ENCODE assay signal across 11 cellular contexts in the genomic region with DNA sequence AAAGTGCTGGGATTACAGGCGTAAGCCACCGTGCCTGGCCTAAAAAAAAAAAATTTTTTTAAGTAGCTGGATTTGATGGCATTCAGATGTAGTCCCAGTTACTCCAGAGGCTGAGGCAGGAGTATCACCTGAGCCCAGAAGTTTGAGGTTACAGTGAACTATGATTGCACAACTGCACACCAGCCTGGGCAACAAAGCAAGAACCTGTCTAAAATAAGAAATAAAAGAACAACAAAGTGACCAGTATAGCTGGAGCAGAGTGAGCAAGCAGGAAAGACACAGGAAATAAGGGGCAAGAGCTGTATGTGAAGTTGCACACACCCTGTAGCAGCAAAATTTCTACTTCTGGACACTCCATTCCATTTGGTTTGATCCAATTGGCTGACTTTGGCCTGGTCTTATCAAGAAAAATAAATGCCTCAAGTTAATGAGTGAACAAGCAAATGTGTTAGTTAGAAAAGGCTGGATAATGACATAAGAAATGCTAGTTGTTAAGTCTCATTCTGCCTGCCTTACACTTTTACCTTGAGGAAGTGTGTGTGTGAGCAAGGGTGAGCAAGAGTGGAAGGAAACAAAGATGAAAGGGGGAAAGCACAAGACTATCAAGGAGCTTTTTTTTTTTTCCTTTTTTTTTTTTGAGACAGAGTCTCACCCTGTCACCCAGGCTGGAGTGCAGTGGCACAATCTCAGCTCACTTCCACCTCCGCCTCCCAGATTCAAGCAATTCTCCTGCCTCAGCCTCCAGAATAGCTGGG. TPM values are rescaled to one million over a fixed set of nuclear protein-coding genes. Genes with fewer than 3 reads are reported as not detected.
DNase-seq lines count a peak whose midpoint lies in the region; FAIRE-seq and TF ChIP-seq lines count a peak whose summit lies in the region.
"Had no signal": no experiment of that assay in that cellular context is flagged by ENCODE, and none has a peak within 500 bp of the region (broad histone marks: within the 10 kb centered on the region; RNA-seq: fewer than 3 reads in every experiment).

No MANE protein-coding gene starts in this region.

- H3K9ac ChIP-seq in kidney (ENCODE audit: low read length in 2 of 2) = peak overlapping the region in 1 of 2 donors; percentile 43

- no peaks in the 10 kb centered on the region for H3K9me3 Mint-ChIP-seq in activated naive CD4-positive, alpha-beta T cell treated with anti-CD3 and anti-CD28 coated beads, Interleukin-2, amount 50 U/mL, for 24 hours
- H3K9me3 Mint-ChIP-seq in activated CD4-positive, alpha-beta memory T cell treated with anti-CD3 and anti-CD28 coated beads, Interleukin-2, amount 10 ng/mL, durations not matched to agents 7 days and 5 days = no peaks in the 10 kb centered on the region

- H3K36me3 Mint-ChIP-seq in activated naive CD4-positive, alpha-beta T cell treated with anti-CD3 and anti-CD28 coated beads, Interleukin-2, amount 50 U/mL, for 24 hours = no peaks in the 10 kb centered on the region
- H3K36me3 Mint-ChIP-seq in activated CD4-positive, alpha-beta memory T cell treated with anti-CD3 and anti-CD28 coated beads, Interleukin-2, amount 10 ng/mL, durations not matched to agents 7 days and 5 days (ENCODE audit: low read depth) = peaks cover 11% of the 10 kb centered on the region

- no peak for FAIRE-seq in kidney (lab: Jason Lieb, UNC)
- no peak for FAIRE-seq in RCC 7860 (lab: Jason Lieb, UNC)

- TF ChIP-seq POLR2A in spleen (IDR thresholded peaks at IDR 0.05) = no peak

- no peaks in the 10 kb centered on the region for H3K27me3 Mint-ChIP-seq in activated naive CD4-positive, alpha-beta T cell treated with anti-CD3 and anti-CD28 coated beads, Interleukin-2, amount 50 U/mL, for 24 hours
- no peaks in the 10 kb centered on the region for H3K27me3 Mint-ChIP-seq in activated CD4-positive, alpha-beta memory T cell treated with anti-CD3 and anti-CD28 coated beads, Interleukin-2, amount 10 ng/mL, durations not matched to agents 7 days and 5 days

- POLR2A ChIA-PET in activated CD4-positive, alpha-beta memory T cell treated with anti-CD3 and anti-CD28 coated beads, Interleukin-2, amount 10 ng/mL, durations not matched to agents 7 days and 5 days (lab: Charles Lee) = interaction anchor here (0.5 to 10.1 kb wide), 5 partner anchors 8 to 264 kb away, joined by 3 to 159 read pairs (median 4); a partner anchor contains a TSS

- H3K9me3 ChIP-seq in kidney (ENCODE audit: control insufficient read depth in 1 of 2, low read length in 2 of 2) = no peaks in the 10 kb centered on the region
- no peaks in the 10 kb centered on the region for H3K9me3 ChIP-seq in spleen

- no peak for DNase-seq in activated naive CD4-positive, alpha-beta T cell treated with anti-CD3 and anti-CD28 coated beads, Interleukin-2, amount 50 U/mL, for 16 hours
- no peak for DNase-seq in activated CD4-positive, alpha-beta memory T cell treated with anti-CD3 and anti-CD28 coated beads, Interleukin-2, amount 10 ng/mL, durations not matched to agents 7 days and 5 days
- DNase-seq in kidney (no peak), spleen (no peak), mesenteric fat pad (ENCODE audit: low spot score) (no peak), RCC 7860 (ENCODE audit: low spot score) (no peak)
- no peak for DNase-seq in activated CD4-positive, alpha-beta T cell treated with anti-CD3 and anti-CD28 coated beads for 48 hours
- DNase-seq: activated CD4-positive, alpha-beta T cell treated with anti-CD3 and anti-CD28 coated beads for 4 hours; NCI-H187 treated with DMSO at 0.1 percent for 48 hours had no signal

- H3K27me3 ChIP-seq in spleen (replicated peaks in 1 of 7) = no peaks in the 10 kb centered on the region
- H3K27me3 ChIP-seq: foreskin keratinocyte had no signal

- TF ChIP-seq CTCF in kidney (IDR thresholded peaks at IDR 0.05; ENCODE audit: borderline replicate concordance, extremely low read depth, insufficient read depth) = no peak
- no peak for TF ChIP-seq CTCF in spleen (IDR thresholded peaks at IDR 0.05 in 8 of 11, conservative IDR thresholded peaks at IDR 0.05 in 3 of 11)

- no peaks in the 10 kb centered on the region for H3K36me3 ChIP-seq in kidney (ENCODE audit: control insufficient read depth in 1 of 2, insufficient read depth in 2 of 2, low read length in 2 of 2)
- peaks cover 0 to 23% (median 2%) of the 10 kb centered on the region in 6 donors for H3K36me3 ChIP-seq in spleen

- peak overlapping the region; percentile 64 for H3K4me3 Mint-ChIP-seq in activated naive CD4-positive, alpha-beta T cell treated with anti-CD3 and anti-CD28 coated beads, Interleukin-2, amount 50 U/mL, for 24 hours
- no peak overlapping the region for H3K4me3 Mint-ChIP-seq in activated CD4-positive, alpha-beta memory T cell treated with anti-CD3 and anti-CD28 coated beads, Interleukin-2, amount 10 ng/mL, durations not matched to agents 7 days and 5 days

- H3K4me3 ChIP-seq in kidney (ENCODE audit: low read length in 2 of 2) (peak overlapping the region in 1 of 2 donors; percentile 24), spleen (peak overlapping the region in 1 of 8 donors; percentile 73)

- H3K4me1 Mint-ChIP-seq in activated naive CD4-positive, alpha-beta T cell treated with anti-CD3 and anti-CD28 coated beads, Interleukin-2, amount 50 U/mL, for 24 hours = peaks cover 46% of the 10 kb centered on the region
- peaks cover 50% of the 10 kb centered on the region for H3K4me1 Mint-ChIP-seq in activated CD4-positive, alpha-beta memory T cell treated with anti-CD3 and anti-CD28 coated beads, Interleukin-2, amount 10 ng/mL, durations not matched to agents 7 days and 5 days

- H3K27ac Mint-ChIP-seq in activated naive CD4-positive, alpha-beta T cell treated with anti-CD3 and anti-CD28 coated beads, Interleukin-2, amount 50 U/mL, for 24 hours = peak overlapping the region; percentile 85
- H3K27ac Mint-ChIP-seq in activated CD4-positive, alpha-beta memory T cell treated with anti-CD3 and anti-CD28 coated beads, Interleukin-2, amount 10 ng/mL, durations not matched to agents 7 days and 5 days = peak overlapping the region; percentile 68

- intact Hi-C loops in kidney (cut with DNase I) = no loop called here
- intact Hi-C loops in spleen (cut with DNase I; ENCODE audit: low total_unique reads) = no loop called here

- CTCF ChIA-PET in activated CD4-positive, alpha-beta memory T cell treated with anti-CD3 and anti-CD28 coated beads, Interleukin-2, amount 10 ng/mL, durations not matched to agents 7 days and 5 days (lab: Charles Lee) = interaction anchor here (1.9 kb wide), 1 partner anchor 116 kb away, joined by 5 read pairs; no protein-coding TSS in a partner anchor

- H3K27ac ChIP-seq in kidney (ENCODE audit: low read depth in 2 of 2, low read length in 2 of 2) (peak overlapping the region; percentile 79 to 85), spleen (peak overlapping the region in 7 of 8 donors; percentile 65 to 97 (median 94))
- H3K27ac ChIP-seq: foreskin keratinocyte had no signal

- H3K4me1 ChIP-seq in kidney (ENCODE audit: control insufficient read depth in 1 of 2, insufficient read depth in 1 of 2, low read depth in 1 of 2, low read length in 2 of 2) (peaks cover 22 to 32% of the 10 kb centered on the region in 2 donors), spleen (peaks cover 45 to 87% (median 59%) of the 10 kb centered on the region in 6 donors)

- 68 to 83% (median 80%) methylated on average over 3 of the region's 3 CpGs for WGBS in spleen, 5 donors

RNA-seq across cellular contexts. Expression of a gene that starts 7.9 kb away (rescaled TPM):
- total RNA-seq in activated CD4-positive, alpha-beta memory T cell treated with anti-CD3 and anti-CD28 coated beads, Interleukin-2, amount 10 ng/mL, durations not matched to agents 7 days and 5 days = 100 to 1,000 TPM; 178 TPM
- total RNA-seq in kidney = 172 TPM
- polyA plus RNA-seq in kidney (ENCODE audit: insufficient read depth, low read depth, low replicate concordance) = 906 TPM
- total RNA-seq in spleen = 100 to 1,000 TPM in 3 of 7 donors, 10 to 100 TPM in 4; 75.4 to 231 (median 97.1) TPM
- 100 to 1,000 TPM; 340 to 411 (median 378) TPM for polyA plus RNA-seq in spleen
- 50.7 TPM for total RNA-seq in mesenteric fat pad

RNA-seq across cellular contexts. Expression of a gene that starts 11.0 kb away (rescaled TPM):
- total RNA-seq in activated CD4-positive, alpha-beta memory T cell treated with anti-CD3 and anti-CD28 coated beads, Interleukin-2, amount 10 ng/mL, durations not matched to agents 7 days and 5 days = 100 to 1,000 TPM; 100 to 104 TPM
- total RNA-seq in kidney = 71.7 TPM
- 110 TPM for polyA plus RNA-seq in kidney (ENCODE audit: insufficient read depth, low read depth, low replicate concordance)
- 10 to 100 TPM; 52.0 to 71.0 (median 60.8) TPM for total RNA-seq in spleen
- polyA plus RNA-seq in spleen = 10 to 100 TPM; 63.8 to 95.9 (median 92.8) TPM
- 70.7 TPM for total RNA-seq in mesenteric fat pad

RNA-seq across cellular contexts. Expression of a gene that starts 15.5 kb away (rescaled TPM):
- 10 to 100 TPM; 22.8 to 23.9 TPM for total RNA-seq in activated CD4-positive, alpha-beta memory T cell treated with anti-CD3 and anti-CD28 coated beads, Interleukin-2, amount 10 ng/mL, durations not matched to agents 7 days and 5 days
- 19.4 TPM for total RNA-seq in kidney
- 22.7 TPM for polyA plus RNA-seq in kidney (ENCODE audit: insufficient read depth, low read depth, low replicate concordance)
- total RNA-seq in spleen = 10 to 100 TPM in 2 of 7 donors, 1 to 10 TPM in 5; 7.4 to 16.7 (median 8.6) TPM
- 1 to 10 TPM; 2.4 to 5.0 (median 3.3) TPM for polyA plus RNA-seq in spleen
- 23.2 TPM for total RNA-seq in mesenteric fat pad
